ENCODE assay signal across 28 cellular contexts in genomic region chr15:100049483-100049882, GRCh38.
"Had no signal": no experiment of that assay in that cellular context is flagged by ENCODE, and none has a peak within 500 bp of the region (broad histone marks: within the 10 kb centered on the region; RNA-seq: fewer than 3 reads in every experiment).

No MANE protein-coding gene starts in this region.

- H3K36me3 Mint-ChIP-seq: naive B cell; stimulated activated effector memory CD8-positive, alpha-beta T cell treated with anti-CD3 and anti-CD28 coated beads, Interleukin-12 subunit alpha, Interleukin-12 subunit beta, amount 100 ng/mL, for 72 hours; stimulated activated naive B cell treated with anti-CD40 and anti-IgM and Interleukin-4, amounts not matched to agents 10 μg/mL and 1 μg/mL and 100 μg/mL, for 72 hours had no signal

- H3K9me3 ChIP-seq: neutrophil, pancreas, prostate gland, right lobe of liver, sigmoid colon, thoracic aorta, thyroid gland, transverse colon, upper lobe of right lung, vagina had no signal

- H3K27ac Mint-ChIP-seq: natural killer cell treated with Interleukin-12 subunit alpha and Interleukin-12 subunit beta and Interleukin-15 and Interleukin-18, amount 100 ng/mL, for 72 hours; stimulated activated effector memory CD8-positive, alpha-beta T cell treated with anti-CD3 and anti-CD28 coated beads, Interleukin-12 subunit alpha, Interleukin-12 subunit beta, amount 100 ng/mL, for 72 hours; stimulated activated naive B cell treated with anti-CD40 and anti-IgM and Interleukin-4, amounts not matched to agents 10 μg/mL and 1 μg/mL and 100 μg/mL, for 72 hours; stimulated activated naive CD8-positive, alpha-beta T cell treated with anti-CD3 and anti-CD28 coated beads, Interleukin-15, Interleukin-2, amounts not matched to agents 100 ng/mL and 50 ng/mL, for 24 hours; type B pancreatic cell had no signal

- H3K4me3 Mint-ChIP-seq: naive B cell; naive thymus-derived CD8-positive, alpha-beta T cell; natural killer cell treated with Interleukin-12 subunit alpha and Interleukin-12 subunit beta and Interleukin-15 and Interleukin-18, amount 100 ng/mL, for 72 hours; nephron progenitor cell; neural crest cell; stimulated activated effector memory CD8-positive, alpha-beta T cell treated with anti-CD3 and anti-CD28 coated beads, Interleukin-12 subunit alpha, Interleukin-12 subunit beta, amount 100 ng/mL, for 72 hours; stimulated activated naive B cell treated with anti-CD40 and anti-IgM and Interleukin-4, amounts not matched to agents 10 μg/mL and 1 μg/mL and 100 μg/mL, for 72 hours; stimulated activated naive CD8-positive, alpha-beta T cell treated with anti-CD3 and anti-CD28 coated beads, Interleukin-15, Interleukin-2, amounts not matched to agents 100 ng/mL and 50 ng/mL, for 24 hours; type B pancreatic cell had no signal

- H3K4me1 Mint-ChIP-seq: naive B cell; naive thymus-derived CD8-positive, alpha-beta T cell; stimulated activated effector memory CD8-positive, alpha-beta T cell treated with anti-CD3 and anti-CD28 coated beads, Interleukin-12 subunit alpha, Interleukin-12 subunit beta, amount 100 ng/mL, for 72 hours; stimulated activated naive B cell treated with anti-CD40 and anti-IgM and Interleukin-4, amounts not matched to agents 10 μg/mL and 1 μg/mL and 100 μg/mL, for 72 hours had no signal

- H3K36me3 ChIP-seq: neutrophil, pancreas, prostate gland, sigmoid colon, stomach, thoracic aorta, thyroid gland, transverse colon, upper lobe of right lung, vagina had no signal

- H3K9me3 Mint-ChIP-seq: neural crest cell had no signal

- ATAC-seq: naive thymus-derived CD8-positive, alpha-beta T cell; natural killer cell treated with Interleukin-12 subunit alpha and Interleukin-12 subunit beta and Interleukin-15 and Interleukin-18, amount 100 ng/mL, for 72 hours; pancreas; right cardiac atrium; right lobe of liver; stimulated activated effector memory CD8-positive, alpha-beta T cell treated with anti-CD3 and anti-CD28 coated beads, Interleukin-12 subunit alpha, Interleukin-12 subunit beta, amount 100 ng/mL, for 72 hours; stimulated activated naive B cell treated with anti-CD40 and anti-IgM and Interleukin-4, amounts not matched to agents 10 μg/mL and 1 μg/mL and 100 μg/mL, for 72 hours; upper lobe of right lung had no signal

- H3K27ac ChIP-seq: neutrophil, pancreas, prostate gland, right lobe of liver, sigmoid colon, stomach, thoracic aorta, thyroid gland, transverse colon, upper lobe of right lung, vagina had no signal

- H3K27me3 Mint-ChIP-seq: naive thymus-derived CD8-positive, alpha-beta T cell; stimulated activated naive CD8-positive, alpha-beta T cell treated with anti-CD3 and anti-CD28 coated beads, Interleukin-15, Interleukin-2, amounts not matched to agents 100 ng/mL and 50 ng/mL, for 24 hours; type B pancreatic cell had no signal

- H3K27me3 ChIP-seq: neutrophil, pancreas, right lobe of liver, sigmoid colon, stomach, thyroid gland, transverse colon, upper lobe of right lung, vagina had no signal

- DNase-seq: naive B cell; naive thymus-derived CD8-positive, alpha-beta T cell; nephron progenitor cell; nucleus accumbens; pancreas; right cardiac atrium; right lobe of liver; sigmoid colon; small intestine; stimulated activated CD4-positive, alpha-beta T cell treated with anti-CD3 and anti-CD28 coated beads, Interleukin-15, amount 100 ng/mL, for 24 hours; stimulated activated CD4-positive, alpha-beta T cell treated with anti-CD3 and anti-CD28 coated beads, Interleukin-2, amount 100 ng/mL, for 24 hours; stimulated activated CD4-positive, alpha-beta T cell treated with anti-CD3 and anti-CD28 coated beads, Interleukin-2, amount 100 ng/mL, for 48 hours; stimulated activated CD4-positive, alpha-beta T cell treated with anti-CD3 and anti-CD28 coated beads, Interleukin-4, amount 100 ng/mL, for 24 hours; stimulated activated naive B cell treated with anti-CD40 and anti-IgM and Interleukin-4, amounts not matched to agents 10 μg/mL and 1 μg/mL and 100 μg/mL, for 72 hours; stimulated activated naive CD4-positive, alpha-beta T cell treated with Interleukin-2 at 50 U/mL for 16 hours; stomach; thyroid gland; transverse colon; upper lobe of right lung had no signal

- H3K4me1 ChIP-seq: pancreas, prostate gland, right lobe of liver, sigmoid colon, stomach, thyroid gland, transverse colon, upper lobe of right lung, vagina had no signal

- H3K4me3 ChIP-seq: pancreas, prostate gland, right lobe of liver, sigmoid colon, stomach, thoracic aorta, thyroid gland, transverse colon, upper lobe of right lung, vagina had no signal
